In genomic region chr7:148540041-148540738, GRCh38 we compare ENCODE assay signal across 12 cellular contexts. TPM values are rescaled to one million over a fixed set of nuclear protein-coding genes. Genes with fewer than 3 reads are reported as not detected.
DNase-seq lines count a peak whose midpoint lies in the region; ATAC-seq and TF ChIP-seq lines count a peak whose summit lies in the region.
"Had no signal": no experiment of that assay in that cellular context is flagged by ENCODE, and none has a peak within 500 bp of the region (broad histone marks: within the 10 kb centered on the region; RNA-seq: fewer than 3 reads in every experiment).

No MANE protein-coding gene starts in this region.

- H3K4me1 ChIP-seq in ACC112 (ENCODE audit: control insufficient read depth, insufficient read depth, low read length, unreplicated experiment): peaks cover 9% of the 10 kb centered on the region
- no peaks in the 10 kb centered on the region for H3K4me1 ChIP-seq in left lung
- H3K4me1 ChIP-seq: thyroid gland had no signal

- H3K79me2 ChIP-seq in ACC112 (ENCODE audit: control insufficient read depth, insufficient read depth, low read length, unreplicated experiment): no peaks in the 10 kb centered on the region

- TF ChIP-seq CTCF in epithelial cell of proximal tubule (conservative IDR thresholded peaks at IDR 0.05; ENCODE audit: low read depth, low read length) (no peak), left lung (IDR thresholded peaks at IDR 0.05) (no peak)

- H2AFZ ChIP-seq in ACC112 (ENCODE audit: low read length, unreplicated experiment): peak overlapping the region; percentile 45
- H2AFZ ChIP-seq: PC-9 had no signal

- intact Hi-C loops in left lung (cut with DNase I): no loop called here

- H3K36me3 ChIP-seq in ACC112 (ENCODE audit: insufficient read depth, low read length) (no peaks in the 10 kb centered on the region), MG63 (no peaks in the 10 kb centered on the region), left lung (no peaks in the 10 kb centered on the region)
- H3K36me3 ChIP-seq: thyroid gland had no signal

- peak; percentile 50 for ATAC-seq in left lung

- H3K27me3 ChIP-seq in ACC112 (ENCODE audit: insufficient read depth, low read length) (peaks cover 2% of the 10 kb centered on the region; the same call in 1 of the 2 replicates), MG63 (no peaks in the 10 kb centered on the region), left lung (no peaks in the 10 kb centered on the region)
- H3K27me3 ChIP-seq: thyroid gland had no signal

- peak overlapping the region; percentile 33; the same call in 1 of the 2 replicates for H3K27ac ChIP-seq in ACC112 (ENCODE audit: low read depth, low read length)
- H3K27ac ChIP-seq in left lung: no peak overlapping the region
- H3K27ac ChIP-seq: PC-9, thyroid gland had no signal

- H3K9me3 ChIP-seq in MG63 (no peaks in the 10 kb centered on the region), left lung (no peaks in the 10 kb centered on the region)
- H3K9me3 ChIP-seq: thyroid gland had no signal

- DNase-seq in MG63 (peak; percentile 74), epithelial cell of proximal tubule (ENCODE audit: low read depth) (peak; percentile 39), left lung (no peak), activated gamma-delta T cell (lab: John Stamatoyannopoulos, UW) (no peak), DMS114 treated with DMSO at 0.1 percent for 48 hours (lab: John Stamatoyannopoulos, UW; ENCODE audit: unreplicated experiment) (no peak), KBM-7 (no peak), GM19238 (ENCODE audit: insufficient read length, low spot score) (no peak)
- DNase-seq: activated CD4-positive, alpha-beta memory T cell treated with anti-CD3 and anti-CD28 coated beads for 36 hours had no signal

- no peak overlapping the region for H3K4me3 ChIP-seq in ACC112 (ENCODE audit: low read depth, low read length)
- H3K4me3 ChIP-seq in MG63: no peak overlapping the region
- H3K4me3 ChIP-seq in epithelial cell of proximal tubule (ENCODE audit: low read depth, low read length): no peak overlapping the region
- H3K4me3 ChIP-seq in left lung: no peak overlapping the region
- H3K4me3 ChIP-seq: PC-9, thyroid gland had no signal

- in situ Hi-C loops in KBM-7 (cut with MboI; ENCODE audit: low pct_unique_long_range_greater_than_20kb, low sequenced_read_pairs): no loop called here

RNA-seq across cellular contexts. Expression of gene C7orf33, which starts 50.4 kb away (rescaled TPM):
- not detected in 2 replicates for total RNA-seq in MG63 (2014; rRNA removed; shearing (Covaris generic); ENCODE audit: low replicate concordance)
- not detected in 2 replicates for total RNA-seq in epithelial cell of proximal tubule
- total RNA-seq in left lung: not detected
- total RNA-seq: activated CD4-positive, alpha-beta memory T cell treated with anti-CD3 and anti-CD28 coated beads for 36 hours; B cell; PC-9; thyroid gland had no signal

Comparison
In these comparisons a context has a peak if more than half of its experiments do, and no peak if none do; other contexts are left out.
1. DNase-seq: peak in MG63 (single experiment) and epithelial cell of proximal tubule (single experiment); none in left lung (0 of 2), activated gamma-delta T cell (single experiment), DMS114 treated with DMSO at 0.1 percent for 48 hours (single experiment), KBM-7 (single experiment) and GM19238 (single experiment).